ENCODE assay signal across 11 cellular contexts in genomic region chr2:55115795-55116597, GRCh38.
DNase-seq lines count a peak whose midpoint lies in the region; ATAC-seq and TF ChIP-seq lines count a peak whose summit lies in the region.
"Had no signal": no experiment of that assay in that cellular context is flagged by ENCODE, and none has a peak within 500 bp of the region (broad histone marks: within the 10 kb centered on the region; RNA-seq: fewer than 3 reads in every experiment).

No MANE protein-coding gene starts in this region.

- H3K4me1 Mint-ChIP-seq in activated naive CD8-positive, alpha-beta T cell treated with anti-CD3 and anti-CD28 coated beads, Interleukin-2, amount 50 U/mL, for 24 hours = peaks cover 6% of the 10 kb centered on the region
- H3K4me1 Mint-ChIP-seq in activated naive CD8-positive, alpha-beta T cell treated with anti-CD3 and anti-CD28 coated beads for 36 hours = no peaks in the 10 kb centered on the region
- peaks cover 11% of the 10 kb centered on the region for H3K4me1 Mint-ChIP-seq in stimulated activated naive CD8-positive, alpha-beta T cell treated with anti-CD3 and anti-CD28 coated beads, Interleukin-15, amount 100 ng/mL, for 72 hours

- H3K27me3 Mint-ChIP-seq in activated naive CD8-positive, alpha-beta T cell treated with anti-CD3 and anti-CD28 coated beads, Interleukin-2, amount 50 U/mL, for 24 hours = no peaks in the 10 kb centered on the region
- no peaks in the 10 kb centered on the region for H3K27me3 Mint-ChIP-seq in activated naive CD8-positive, alpha-beta T cell treated with anti-CD3 and anti-CD28 coated beads for 36 hours
- H3K27me3 Mint-ChIP-seq in stimulated activated naive CD8-positive, alpha-beta T cell treated with anti-CD3 and anti-CD28 coated beads, Interleukin-15, amount 100 ng/mL, for 72 hours = peaks cover 7% of the 10 kb centered on the region
- H3K27me3 Mint-ChIP-seq: T-cell had no signal

- in situ Hi-C loops in HAP-1 (cut with MboI; ENCODE audit: low sequenced_read_pairs) = no loop called here

- H3K36me3 Mint-ChIP-seq in activated naive CD8-positive, alpha-beta T cell treated with anti-CD3 and anti-CD28 coated beads, Interleukin-2, amount 50 U/mL, for 24 hours (ENCODE audit: low read depth) = no peaks in the 10 kb centered on the region
- no peaks in the 10 kb centered on the region for H3K36me3 Mint-ChIP-seq in activated naive CD8-positive, alpha-beta T cell treated with anti-CD3 and anti-CD28 coated beads for 36 hours
- H3K36me3 Mint-ChIP-seq: T-cell had no signal

- H3K27ac ChIP-seq in SJSA1 = peak overlapping the region; percentile 44

- H3K4me3 ChIP-seq in SJSA1 = no peak overlapping the region
- H3K4me3 ChIP-seq in BE2C (ENCODE audit: low read depth, low read length) = no peak overlapping the region
- H3K4me3 ChIP-seq in HAP-1 = no peak overlapping the region
- H3K4me3 ChIP-seq in H7 (ENCODE audit: insufficient read depth, low read depth, low read length) = no peak overlapping the region
- H3K4me3 ChIP-seq: cardiac muscle cell, mucosa of descending colon had no signal

- TF ChIP-seq POLR2A in erythroblast (IDR thresholded peaks at IDR 0.05; ENCODE audit: low read length) = no peak

- H3K4me1 ChIP-seq in SJSA1 (replicated peaks) = peaks cover 61% of the 10 kb centered on the region
- H3K4me1 ChIP-seq in BE2C = peaks cover 22% of the 10 kb centered on the region
- H3K4me1 ChIP-seq in HAP-1 = peaks cover 47% of the 10 kb centered on the region

- H3K27ac Mint-ChIP-seq in activated naive CD8-positive, alpha-beta T cell treated with anti-CD3 and anti-CD28 coated beads, Interleukin-2, amount 50 U/mL, for 24 hours = no peak overlapping the region
- H3K27ac Mint-ChIP-seq in activated naive CD8-positive, alpha-beta T cell treated with anti-CD3 and anti-CD28 coated beads for 36 hours = no peak overlapping the region
- H3K27ac Mint-ChIP-seq in stimulated activated naive CD8-positive, alpha-beta T cell treated with anti-CD3 and anti-CD28 coated beads, Interleukin-15, amount 100 ng/mL, for 72 hours = no peak overlapping the region
- H3K27ac Mint-ChIP-seq: T-cell had no signal

- H3K27me3 ChIP-seq in SJSA1 (replicated peaks) = no peaks in the 10 kb centered on the region
- H3K27me3 ChIP-seq in BE2C = no peaks in the 10 kb centered on the region
- no peaks in the 10 kb centered on the region for H3K27me3 ChIP-seq in HAP-1 (ENCODE audit: low read depth)
- H3K27me3 ChIP-seq in H7 (ENCODE audit: control insufficient read depth, insufficient read depth, low read length) = no peaks in the 10 kb centered on the region
- H3K27me3 ChIP-seq: cardiac muscle cell had no signal

- H3K9me3 Mint-ChIP-seq in activated naive CD8-positive, alpha-beta T cell treated with anti-CD3 and anti-CD28 coated beads, Interleukin-2, amount 50 U/mL, for 24 hours = no peaks in the 10 kb centered on the region
- H3K9me3 Mint-ChIP-seq in activated naive CD8-positive, alpha-beta T cell treated with anti-CD3 and anti-CD28 coated beads for 36 hours = no peaks in the 10 kb centered on the region
- H3K9me3 Mint-ChIP-seq in stimulated activated naive CD8-positive, alpha-beta T cell treated with anti-CD3 and anti-CD28 coated beads, Interleukin-15, amount 100 ng/mL, for 72 hours = no peaks in the 10 kb centered on the region
- H3K9me3 Mint-ChIP-seq: T-cell had no signal

- H3K36me3 ChIP-seq in SJSA1 (no peaks in the 10 kb centered on the region), BE2C (no peaks in the 10 kb centered on the region), HAP-1 (replicated peaks) (no peaks in the 10 kb centered on the region), H7 (replicated peaks; ENCODE audit: control insufficient read depth, insufficient read depth, low read length) (no peaks in the 10 kb centered on the region)
- H3K36me3 ChIP-seq: cardiac muscle cell had no signal

- no peak for DNase-seq in activated naive CD8-positive, alpha-beta T cell treated with anti-CD3 and anti-CD28 coated beads, Interleukin-2, amount 50 U/mL, for 24 hours
- no peak for DNase-seq in activated naive CD8-positive, alpha-beta T cell treated with anti-CD3 and anti-CD28 coated beads for 36 hours
- DNase-seq in SJSA1 (ENCODE audit: low read depth in 1 of 2, low spot score in 2 of 2) = peak; percentile 60 to 79
- peak; percentile 92 to 93 for DNase-seq in erythroblast (lab: John Stamatoyannopoulos, UW)
- no peak for DNase-seq in stimulated activated naive CD8-positive, alpha-beta T cell treated with anti-CD3 and anti-CD28 coated beads, Interleukin-15, amount 100 ng/mL, for 72 hours
- no peak for DNase-seq in BE2C
- no peak for DNase-seq in HAP-1 (ENCODE audit: low spot score in 2 of 2)
- DNase-seq in H7 = no peak
- DNase-seq: mucosa of descending colon, T-cell had no signal

- no peak overlapping the region for H3K4me3 Mint-ChIP-seq in activated naive CD8-positive, alpha-beta T cell treated with anti-CD3 and anti-CD28 coated beads, Interleukin-2, amount 50 U/mL, for 24 hours
- no peak overlapping the region for H3K4me3 Mint-ChIP-seq in activated naive CD8-positive, alpha-beta T cell treated with anti-CD3 and anti-CD28 coated beads for 36 hours
- H3K4me3 Mint-ChIP-seq in stimulated activated naive CD8-positive, alpha-beta T cell treated with anti-CD3 and anti-CD28 coated beads, Interleukin-15, amount 100 ng/mL, for 72 hours = no peak overlapping the region
- H3K4me3 Mint-ChIP-seq: T-cell had no signal

- H3K9me3 ChIP-seq in SJSA1 (replicated peaks) (no peaks in the 10 kb centered on the region), BE2C (no peaks in the 10 kb centered on the region), HAP-1 (no peaks in the 10 kb centered on the region)
- H3K9me3 ChIP-seq: mucosa of descending colon had no signal

- ATAC-seq in activated naive CD8-positive, alpha-beta T cell treated with anti-CD3 and anti-CD28 coated beads, Interleukin-2, amount 50 U/mL, for 24 hours = peak; percentile 62
- peak; percentile 75 for ATAC-seq in stimulated activated naive CD8-positive, alpha-beta T cell treated with anti-CD3 and anti-CD28 coated beads, Interleukin-15, amount 100 ng/mL, for 72 hours
- ATAC-seq: mucosa of descending colon, T-cell had no signal

- TF ChIP-seq CTCF in BE2C (IDR thresholded peaks at IDR 0.05; ENCODE audit: low read depth, low read length) = no peak

Comparison
In these comparisons a context has a peak if more than half of its experiments do, and no peak if none do; other contexts are left out.
1. DNase-seq: peak in SJSA1 (2 of 2) and erythroblast (2 of 2); none in activated naive CD8-positive, alpha-beta T cell treated with anti-CD3 and anti-CD28 coated beads, Interleukin-2, amount 50 U/mL, for 24 hours (single experiment), activated naive CD8-positive, alpha-beta T cell treated with anti-CD3 and anti-CD28 coated beads for 36 hours (single experiment), stimulated activated naive CD8-positive, alpha-beta T cell treated with anti-CD3 and anti-CD28 coated beads, Interleukin-15, amount 100 ng/mL, for 72 hours (0 of 2), BE2C (single experiment), HAP-1 (0 of 2) and H7 (single experiment).